ENCODE assay signal across 23 cellular contexts in genomic region chr21:16125274-16125673, GRCh38.
DNase-seq lines count a peak whose midpoint lies in the region; ATAC-seq and TF ChIP-seq lines count a peak whose summit lies in the region.
"Had no signal": no experiment of that assay in that cellular context is flagged by ENCODE, and none has a peak within 500 bp of the region (broad histone marks: within the 10 kb centered on the region; RNA-seq: fewer than 3 reads in every experiment).

No MANE protein-coding gene starts in this region.

- intact Hi-C loops in left ventricle myocardium inferior (cut with micrococcal nuclease) (loop anchor here (10.0 kb wide), 1 partner anchor 60 kb away; no protein-coding TSS in a partner anchor), right cardiac atrium (cut with DNase I) (no loop called here), breast epithelium (cut with DNase I; ENCODE audit: low total_unique reads) (no loop called here), vagina (cut with DNase I) (loop anchor here (10.0 kb wide), 1 partner anchor 60 kb away; no protein-coding TSS in a partner anchor)

- H3K4me1 ChIP-seq in left ventricle myocardium inferior = no peaks in the 10 kb centered on the region
- no peaks in the 10 kb centered on the region for H3K4me1 ChIP-seq in right cardiac atrium (ENCODE audit: control insufficient read depth, insufficient read depth, low read length)
- no peaks in the 10 kb centered on the region for H3K4me1 ChIP-seq in breast epithelium
- H3K4me1 ChIP-seq in vagina = peaks cover 9% of the 10 kb centered on the region

- H3K27me3 ChIP-seq in left ventricle myocardium inferior (ENCODE audit: low read depth) (no peaks in the 10 kb centered on the region), right cardiac atrium (ENCODE audit: control insufficient read depth, insufficient read depth) (no peaks in the 10 kb centered on the region), breast epithelium (no peaks in the 10 kb centered on the region), vagina (no peaks in the 10 kb centered on the region)
- H3K27me3 ChIP-seq: foreskin keratinocyte, pancreas had no signal

- H3K27ac ChIP-seq in left ventricle myocardium inferior (replicated peaks) = peak overlapping the region; percentile 18
- H3K27ac ChIP-seq in right cardiac atrium (ENCODE audit: low read length) = no peak overlapping the region
- H3K27ac ChIP-seq in breast epithelium = peak overlapping the region; percentile 13 to 43
- H3K27ac ChIP-seq in vagina = peak overlapping the region; percentile 57
- H3K27ac ChIP-seq: foreskin keratinocyte, HL-60, pancreas had no signal

- H3K9me3 ChIP-seq in left ventricle myocardium inferior (replicated peaks) = peaks cover 38% of the 10 kb centered on the region
- H3K9me3 ChIP-seq in right cardiac atrium (ENCODE audit: control insufficient read depth, low read length) = no peaks in the 10 kb centered on the region
- peaks cover 0 to 5% of the 10 kb centered on the region in 2 donors for H3K9me3 ChIP-seq in breast epithelium
- no peaks in the 10 kb centered on the region for H3K9me3 ChIP-seq in vagina
- H3K9me3 ChIP-seq: pancreas had no signal

- DNase-seq in left ventricle myocardium inferior (no peak), right cardiac atrium (no peak), breast epithelium (ENCODE audit: low spot score in 2 of 2) (no peak), iris pigment epithelial cell (ENCODE audit: low read depth) (peak; percentile 22), vagina (ENCODE audit: extremely low spot score in 2 of 2) (no peak), NCI-H226 (no peak), NOMO-1 treated with dmso at 0.1 percent for 144 hours (lab: John Stamatoyannopoulos, UW; ENCODE audit: unreplicated experiment) (no peak), cerebellum (ENCODE audit: low spot score) (no peak)
- DNase-seq: activated CD4-positive, alpha-beta T cell treated with anti-CD3 and anti-CD28 coated beads, Interleukin-2, amount 50 U/mL, for 1 hour; activated gamma-delta T cell treated with Interleukin-2 at 50 U/mL for 16 hours; amniotic stem cell; CD4-positive, CD25-positive, alpha-beta regulatory T cell; central memory CD4-positive, alpha-beta T cell; DMS153; effector memory CD8-positive, alpha-beta T cell; foreskin keratinocyte; hypothalamus; naive B cell; NCI-H187; NK-92 treated with Interleukin-12 subunit alpha and Interleukin-12 subunit beta, amount 100 ng/mL, for 24 hours; pancreas had no signal

- TF ChIP-seq POLR2A in breast epithelium (IDR thresholded peaks at IDR 0.05) (no peak), vagina (IDR thresholded peaks at IDR 0.05) (no peak)

- H3K36me3 ChIP-seq in left ventricle myocardium inferior (no peaks in the 10 kb centered on the region), breast epithelium (no peaks in the 10 kb centered on the region), vagina (no peaks in the 10 kb centered on the region)
- H3K36me3 ChIP-seq: pancreas had no signal

- 69% methylated on average over 6 of the region's 6 CpGs for WGBS in right cardiac atrium

- ATAC-seq in right cardiac atrium = no peak
- ATAC-seq: effector memory CD8-positive, alpha-beta T cell had no signal

- H3K4me3 ChIP-seq in left ventricle myocardium inferior (peak overlapping the region; percentile 22), right cardiac atrium (ENCODE audit: low read length) (no peak overlapping the region), breast epithelium (no peak overlapping the region), vagina (peak overlapping the region; percentile 7 to 20)
- H3K4me3 ChIP-seq: pancreas, skin epidermis had no signal

- TF ChIP-seq CTCF in left ventricle myocardium inferior (IDR thresholded peaks at IDR 0.05; ENCODE audit: borderline replicate concordance) = no peak
- no peak for TF ChIP-seq CTCF in breast epithelium (IDR thresholded peaks at IDR 0.05)
- TF ChIP-seq CTCF in vagina (IDR thresholded peaks at IDR 0.05) = no peak

Comparison
In these comparisons a context has a peak if more than half of its experiments do, and no peak if none do; other contexts are left out.
1. H3K4me3 ChIP-seq: peak in left ventricle myocardium inferior (single experiment) and vagina (2 of 2); none in right cardiac atrium (single experiment) and breast epithelium (0 of 3).
2. intact Hi-C loops: an anchor here in left ventricle myocardium inferior (10.0 kb wide) and vagina (10.0 kb wide); none called in right cardiac atrium and breast epithelium.